In genomic region chr11:47426062-47426956, GRCh38 we compare ENCODE assay signal across 8 cellular contexts. TPM values are rescaled to one million over a fixed set of nuclear protein-coding genes. Genes with fewer than 3 reads are reported as not detected.
A peak's percentile ranks its signal among the peaks of the same experiment; 100 is the strongest.
DNase-seq lines count a peak whose midpoint lies in the region; TF ChIP-seq lines count a peak whose summit lies in the region.

TSS of gene PSMC3 (minus strand) at chr11:47426439. CDS start at chr11:47426279, 160 bp downstream.

- H3K27me3 Mint-ChIP-seq in nephron (ENCODE audit: low read depth) = no peaks in the 10 kb centered on the region
- no peaks in the 10 kb centered on the region for H3K27me3 Mint-ChIP-seq in stimulated activated naive CD8-positive, alpha-beta T cell treated with anti-CD3 and anti-CD28 coated beads, Interleukin-15, Interleukin-2, amounts not matched to agents 100 ng/mL and 50 ng/mL, for 24 hours

- peak within 1 kb of the TSS; percentile 85 for H3K4me3 ChIP-seq in H7 (ENCODE audit: insufficient read depth, low read depth, low read length)

- H3K9me3 Mint-ChIP-seq in nephron = no peaks in the 10 kb centered on the region
- H3K9me3 Mint-ChIP-seq in stimulated activated naive CD8-positive, alpha-beta T cell treated with anti-CD3 and anti-CD28 coated beads, Interleukin-15, Interleukin-2, amounts not matched to agents 100 ng/mL and 50 ng/mL, for 24 hours = no peaks in the 10 kb centered on the region

- H3K36me3 Mint-ChIP-seq in nephron (ENCODE audit: low read depth) = peaks cover 40% of the 10 kb centered on the region
- peaks cover 30% of the 10 kb centered on the region for H3K36me3 Mint-ChIP-seq in stimulated activated naive CD8-positive, alpha-beta T cell treated with anti-CD3 and anti-CD28 coated beads, Interleukin-15, Interleukin-2, amounts not matched to agents 100 ng/mL and 50 ng/mL, for 24 hours (ENCODE audit: low read depth)

- peak within 1 kb of the TSS; percentile 96 to 100 (median 96) for H3K4me3 Mint-ChIP-seq in nephron
- peak within 1 kb of the TSS; percentile 94 for H3K4me3 Mint-ChIP-seq in stimulated activated naive CD8-positive, alpha-beta T cell treated with anti-CD3 and anti-CD28 coated beads, Interleukin-15, Interleukin-2, amounts not matched to agents 100 ng/mL and 50 ng/mL, for 24 hours

- DNase-seq in ELF-1 (ENCODE audit: low read depth, low spot score) = peak; percentile 98
- peak; percentile 99 for DNase-seq in H7
- DNase-seq in M059J (ENCODE audit: low read depth) = peak; percentile 95
- DNase-seq in SHP77 (lab: John Stamatoyannopoulos, UW) = peak; percentile 98 to 99
- DNase-seq in activated effector memory CD4-positive, alpha-beta T cell treated with Interleukin-2 at 50 U/mL for 16 hours = peak; percentile 97
- DNase-seq in fibroblast of peridontal ligament (ENCODE audit: extremely low read depth) = peak; percentile 94

- H3K36me3 ChIP-seq in H7 (replicated peaks; ENCODE audit: control insufficient read depth, insufficient read depth, low read length) = peaks cover 31% of the 10 kb centered on the region

- peaks cover 17% of the 10 kb centered on the region for H3K4me1 Mint-ChIP-seq in nephron
- H3K4me1 Mint-ChIP-seq in stimulated activated naive CD8-positive, alpha-beta T cell treated with anti-CD3 and anti-CD28 coated beads, Interleukin-15, Interleukin-2, amounts not matched to agents 100 ng/mL and 50 ng/mL, for 24 hours (ENCODE audit: low read depth) = peaks cover 35% of the 10 kb centered on the region

- H3K27me3 ChIP-seq in H7 (ENCODE audit: control insufficient read depth, insufficient read depth, low read length) = no peaks in the 10 kb centered on the region

- no peak for TF ChIP-seq CTCF in nephron (IDR thresholded peaks at IDR 0.05; ENCODE audit: unreplicated experiment in 3 of 3)

- H3K27ac Mint-ChIP-seq in nephron = peak within 1 kb of the TSS; percentile 98 to 100 (median 99)
- peak within 1 kb of the TSS; percentile 100 for H3K27ac Mint-ChIP-seq in stimulated activated naive CD8-positive, alpha-beta T cell treated with anti-CD3 and anti-CD28 coated beads, Interleukin-15, Interleukin-2, amounts not matched to agents 100 ng/mL and 50 ng/mL, for 24 hours

RNA-seq across cellular contexts. Expression of gene PSMC3, which starts in this region (rescaled TPM):
- 132 and 162 TPM in 2 replicates for total RNA-seq in H7 (2014; rRNA removed; shearing (Covaris generic))
- total RNA-seq in M059J (2014; rRNA removed; shearing (Covaris generic)) = 283 and 294 TPM in 2 replicates

Comparison
In these comparisons a context has a peak if more than half of its experiments do, and no peak if none do; other contexts are left out.
1. Peak in every context shown above with its lines: DNase-seq and H3K4me3 ChIP-seq.